Comparison of ENCODE assay signal across 15 cellular contexts in genomic region chr22:30940655-30941362, GRCh38. TPM values are rescaled to one million over a fixed set of nuclear protein-coding genes. Genes with fewer than 3 reads are reported as not detected.
A peak's percentile ranks its signal among the peaks of the same experiment; 100 is the strongest.
DNase-seq lines count a peak whose midpoint lies in the region; ATAC-seq, FAIRE-seq and TF ChIP-seq lines count a peak whose summit lies in the region.
"Had no signal": no experiment of that assay in that cellular context is flagged by ENCODE, and none has a peak within 500 bp of the region (broad histone marks: within the 10 kb centered on the region; RNA-seq: fewer than 3 reads in every experiment).

No MANE protein-coding gene starts in this region.

- H3K4me1 ChIP-seq in prostate gland (replicated peaks) = no peaks in the 10 kb centered on the region
- H3K4me1 ChIP-seq: BE2C had no signal

- H3K4me3 ChIP-seq in bronchial epithelial cell (ENCODE audit: low read depth, low read length) (no peak overlapping the region), prostate gland (no peak overlapping the region)
- H3K4me3 ChIP-seq: cardiac muscle cell, hepatocyte, skin epidermis had no signal

- H3K9me3 ChIP-seq in prostate gland = no peaks in the 10 kb centered on the region
- H3K9me3 ChIP-seq: BE2C had no signal

- FAIRE-seq in bronchial epithelial cell (lab: Jason Lieb, UNC) = peak; percentile 85
- FAIRE-seq: H1 had no signal

- WGBS in prostate gland = 93% methylated on average over 7 of the region's 7 CpGs

- no peaks in the 10 kb centered on the region for H3K27me3 ChIP-seq in bronchial epithelial cell (ENCODE audit: control insufficient read depth, insufficient read depth, low read length)
- H3K27me3 ChIP-seq in prostate gland (replicated peaks; ENCODE audit: insufficient read depth) = no peaks in the 10 kb centered on the region
- H3K27me3 ChIP-seq: BE2C, cardiac muscle cell, hepatocyte had no signal

- no peak for TF ChIP-seq POLR2A in prostate gland (IDR thresholded peaks at IDR 0.05)

- intact Hi-C loops in prostate gland (cut with DNase I) = loop anchor here (10.0 kb wide), 2 partner anchors 94 to 284 kb away; no protein-coding TSS in a partner anchor

- H3K27ac ChIP-seq in prostate gland = no peak overlapping the region
- H3K27ac ChIP-seq: cardiac muscle cell, hepatocyte, HL-60 had no signal

- ATAC-seq in SK-N-SH treated with all-trans-retinoic acid at 6 μM for 48 hours = no peak

- H3K36me3 ChIP-seq in bronchial epithelial cell (ENCODE audit: control insufficient read depth, insufficient read depth, low read length) (peaks cover 48% of the 10 kb centered on the region), prostate gland (peaks cover 24% of the 10 kb centered on the region in 2 donors)

- DNase-seq in T-helper 1 cell = peak in 3 of 5 donors; percentile 20 to 67 (median 31)
- peak; percentile 43 for DNase-seq in activated CD8-positive, alpha-beta memory T cell treated with anti-CD3 and anti-CD28 coated beads, Interleukin-2, amount 50 U/mL, for 4 hours
- DNase-seq in bronchial epithelial cell (ENCODE audit: low read depth) = no peak
- peak; percentile 40 to 56 for DNase-seq in stimulated activated CD4-positive, alpha-beta T cell treated with anti-CD3 and anti-CD28 coated beads, Interleukin-4, amount 100 ng/mL, for 4 hours
- no peak for DNase-seq in OCI-M1 (lab: John Stamatoyannopoulos, UW)
- DNase-seq in prostate gland (ENCODE audit: low spot score) = no peak
- DNase-seq in DMS79 treated with DMSO at 0.1 percent for 48 hours (lab: John Stamatoyannopoulos, UW) = no peak
- DNase-seq: BE2C, NCI-H2107 had no signal

- TF ChIP-seq CTCF in bronchial epithelial cell (IDR thresholded peaks at IDR 0.05; ENCODE audit: insufficient read depth, low read length, severe bottlenecking) (no peak), prostate gland (IDR thresholded peaks at IDR 0.05) (no peak)

TF ChIP-seq in SK-N-SH treated with all-trans-retinoic acid at 6 μM for 48 hours, 23 proteins besides CTCF, POLR2A, EP300 and RAD21:
- no peak for TF ChIP-seq TSHZ2 (CRISPR knock-in tag; IDR thresholded peaks at IDR 0.05)

RNA-seq across cellular contexts. Expression of gene MORC2, which starts 27.8 kb away (rescaled TPM):
- total RNA-seq in bronchial epithelial cell = 11.0 and 12.6 TPM in 2 replicates
- total RNA-seq in prostate gland = 10 to 100 TPM; 19.7 to 74.8 TPM

RNA-seq across cellular contexts. Expression of gene TUG1, which starts 28.3 kb away (rescaled TPM):
- 24.5 and 34.9 TPM in 2 replicates for total RNA-seq in bronchial epithelial cell
- total RNA-seq in prostate gland = 100 to 1,000 TPM in 1 of 2 donors, 10 to 100 TPM in 1; 58.7 to 113 TPM

Comparison
In these comparisons a context has a peak if more than half of its experiments do, and no peak if none do; other contexts are left out.
1. DNase-seq: peak in T-helper 1 cell (3 of 5), activated CD8-positive, alpha-beta memory T cell treated with anti-CD3 and anti-CD28 coated beads, Interleukin-2, amount 50 U/mL, for 4 hours (single experiment) and stimulated activated CD4-positive, alpha-beta T cell treated with anti-CD3 and anti-CD28 coated beads, Interleukin-4, amount 100 ng/mL, for 4 hours (2 of 2); none in bronchial epithelial cell (single experiment), OCI-M1 (single experiment), prostate gland (single experiment) and DMS79 treated with DMSO at 0.1 percent for 48 hours (single experiment).